Comparison of ENCODE assay signal across 23 cellular contexts in the genomic region with DNA sequence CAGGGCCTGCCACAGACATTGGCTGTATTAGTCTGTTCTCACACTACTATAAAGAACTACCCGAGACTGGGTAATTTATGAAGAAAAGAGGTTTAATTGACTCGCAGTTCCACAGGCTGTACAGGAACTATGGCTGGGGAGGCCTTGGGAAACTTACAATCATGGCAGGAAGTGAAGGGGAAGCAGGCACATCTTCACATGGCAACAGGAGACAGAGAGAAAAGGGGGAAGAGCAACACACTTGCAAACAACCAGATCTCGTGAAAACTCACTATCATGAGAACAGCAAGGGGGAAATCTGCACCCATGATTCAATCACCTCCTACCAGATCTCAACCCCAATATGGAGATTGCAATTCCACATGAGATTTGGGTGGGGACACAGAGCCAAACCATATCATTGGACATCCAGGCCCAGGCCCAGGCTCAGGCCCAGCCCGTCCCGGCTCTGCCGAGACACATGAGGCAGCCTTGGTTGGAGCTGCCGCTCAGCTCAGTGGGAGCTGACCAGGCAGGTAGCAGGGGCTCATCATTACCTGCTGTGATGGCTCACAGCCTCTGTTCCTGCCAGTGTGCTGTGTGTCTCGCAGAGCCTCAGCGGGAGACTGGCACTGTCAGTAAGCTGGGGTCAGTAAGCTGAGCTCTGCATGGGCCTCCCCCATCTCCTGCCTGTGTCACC.
"Had no signal": no experiment of that assay in that cellular context is flagged by ENCODE, and none has a peak within 500 bp of the region (broad histone marks: within the 10 kb centered on the region; RNA-seq: fewer than 3 reads in every experiment).

No MANE protein-coding gene starts in this region.

- DNase-seq: activated CD8-positive, alpha-beta memory T cell treated with anti-CD3 and anti-CD28 coated beads for 24 hours; activated CD8-positive, alpha-beta memory T cell treated with anti-CD3 and anti-CD28 coated beads, Interleukin-2, amount 50 U/mL, for 4 hours; activated naive CD4-positive, alpha-beta T cell; activated T-cell treated with anti-CD3 and anti-CD28 coated beads, Interleukin-2, amount 50 U/mL, for 4 hours; caudate nucleus; dermis blood vessel endothelial cell; effector CD8-positive, alpha-beta T cell; glutamatergic neuron; hypothalamus; left ventricle myocardium inferior; nephron progenitor cell; occipital lobe; stimulated activated CD4-positive, alpha-beta T cell treated with anti-CD3 and anti-CD28 coated beads, Interleukin-2, amount 100 ng/mL, for 48 hours; stimulated activated CD8-positive, alpha-beta memory T cell treated with anti-CD3 and anti-CD28 coated beads, Interleukin-4, amount 100 ng/mL, for 48 hours; stimulated activated naive CD4-positive, alpha-beta T cell treated with Interleukin-2 at 50 U/mL for 16 hours; T-helper 9 cell; upper lobe of right lung had no signal

- H3K4me3 ChIP-seq: left ventricle myocardium inferior, right lobe of liver, smooth muscle cell, thoracic aorta, upper lobe of right lung had no signal

- H3K9me3 Mint-ChIP-seq: mesothelial cell of epicardium had no signal

- H3K9me3 ChIP-seq: left ventricle myocardium inferior, right lobe of liver, thoracic aorta, upper lobe of right lung had no signal

- H3K27me3 ChIP-seq: right lobe of liver, upper lobe of right lung had no signal

- ATAC-seq: activated T-cell treated with anti-CD3 and anti-CD28 coated beads, Interleukin-2, amount 50 U/mL, for 4 hours; WTC11 had no signal

- H3K36me3 Mint-ChIP-seq: mesothelial cell of epicardium, WTC11 had no signal

- H3K27ac ChIP-seq: left ventricle myocardium inferior, right lobe of liver, thoracic aorta, upper lobe of right lung had no signal

- H3K4me3 Mint-ChIP-seq: activated T-cell treated with anti-CD3 and anti-CD28 coated beads, Interleukin-2, amount 50 U/mL, for 4 hours; mesothelial cell of epicardium; nephron progenitor cell; WTC11 had no signal

- H3K4me1 ChIP-seq: right lobe of liver had no signal

- H3K36me3 ChIP-seq: left ventricle myocardium inferior, right lobe of liver, thoracic aorta, upper lobe of right lung had no signal

- H3K27ac Mint-ChIP-seq: activated T-helper 2 cell treated with anti-CD3 and anti-CD28 coated beads, Interferon-gamma antibody, Interleukin-2, Interleukin-4, amounts not matched to agents 10 μg/mL and 5 μg/mL and 100 μg/mL, durations not matched to agents 14 hours and 24 hours and 36 hours; mesothelial cell of epicardium; nephron progenitor cell; WTC11 had no signal
